Comparison of ENCODE assay signal across 31 cellular contexts in the genomic region with DNA sequence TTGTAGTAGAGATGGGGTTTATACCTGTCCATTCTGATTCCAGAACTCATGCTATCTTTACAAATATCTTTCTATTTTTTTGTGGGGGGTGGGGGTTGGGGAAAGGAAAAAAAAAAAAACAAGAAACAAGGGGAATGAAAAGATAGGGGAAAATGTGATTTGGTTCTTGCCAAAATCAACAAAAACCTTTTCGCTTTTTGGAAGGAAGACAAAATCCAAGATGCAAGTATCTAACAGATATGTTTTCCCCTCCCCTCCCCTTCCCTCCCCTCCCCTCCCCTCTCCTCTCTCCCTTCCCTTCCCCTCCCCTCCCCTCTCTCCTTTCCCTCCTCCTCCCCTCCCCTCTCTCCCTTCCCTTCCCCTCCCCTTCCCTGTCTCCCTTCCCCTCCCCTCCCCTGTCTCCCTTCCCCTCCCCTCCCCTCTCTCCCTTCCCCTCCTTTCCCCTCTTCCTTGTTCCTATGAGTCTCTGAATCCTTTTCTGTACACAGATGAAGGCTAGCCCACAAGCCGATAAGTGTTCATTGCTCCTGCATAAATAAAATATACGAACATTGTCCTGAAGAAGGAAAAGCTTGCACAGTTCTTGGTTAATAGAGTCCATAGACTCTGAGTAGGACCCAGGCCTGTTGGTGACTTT.
DNase-seq lines count a peak whose midpoint lies in the region; ATAC-seq, FAIRE-seq and TF ChIP-seq lines count a peak whose summit lies in the region.
"Had no signal": no experiment of that assay in that cellular context is flagged by ENCODE, and none has a peak within 500 bp of the region (broad histone marks: within the 10 kb centered on the region; RNA-seq: fewer than 3 reads in every experiment).

No MANE protein-coding gene starts in this region.

- H4K20me1 ChIP-seq in HepG2 (ENCODE audit: insufficient read depth, low read length) (no peaks in the 10 kb centered on the region), K562 (replicated peaks; ENCODE audit: control insufficient read depth, insufficient read depth, low read length) (no peaks in the 10 kb centered on the region)
- H4K20me1 ChIP-seq: BLaER1; BLaER1 treated with 17β-estradiol and CSF1 and Interleukin-3, amounts not matched to agents 10 nM and 100 nM had no signal

- H3K4me2 ChIP-seq in HepG2 (ENCODE audit: low read depth, low read length) = no peak overlapping the region
- H3K4me2 ChIP-seq in K562 (ENCODE audit: insufficient read depth, low read length) = no peak overlapping the region
- H3K4me2 ChIP-seq: A549; BLaER1; BLaER1 treated with 17β-estradiol and CSF1 and Interleukin-3, amounts not matched to agents 10 nM and 100 nM had no signal

- H3K36me3 ChIP-seq in HepG2 (replicated peaks in 1 of 2; ENCODE audit: control insufficient read depth in 1 of 2, insufficient read depth in 2 of 2, low read length in 2 of 2) (no peaks in the 10 kb centered on the region), right lobe of liver (no peaks in the 10 kb centered on the region), K562 (ENCODE audit: control insufficient read depth, insufficient read depth, low read length) (no peaks in the 10 kb centered on the region)
- H3K36me3 ChIP-seq: BE2C; BLaER1; BLaER1 treated with 17β-estradiol and CSF1 and Interleukin-3, amounts not matched to agents 10 nM and 100 nM had no signal

- H3K9me1 ChIP-seq in K562 (ENCODE audit: control insufficient read depth, insufficient read depth, low read length) = no peaks in the 10 kb centered on the region

- in situ Hi-C loops in HepG2 (cut with HindIII; ENCODE audit: extremely low pct_ligation_motif_present, low pct_unique_long_range_greater_than_20kb) = no loop called here
- in situ Hi-C loops in K562 (cut with MboI) = no loop called here

- no peak for TF ChIP-seq POLR2A in HepG2 (IDR thresholded peaks at IDR 0.05; ENCODE audit: insufficient read depth in 1 of 2, low read depth in 2 of 2, low read length in 2 of 2)
- TF ChIP-seq POLR2A in right lobe of liver (IDR thresholded peaks at IDR 0.05) = no peak
- no peak for TF ChIP-seq POLR2A in K562 (conservative IDR thresholded peaks at IDR 0.05)

- no peaks in the 10 kb centered on the region for H3K79me2 ChIP-seq in HepG2 (ENCODE audit: insufficient read depth, low read length)
- H3K79me2 ChIP-seq in K562 (ENCODE audit: control insufficient read depth, insufficient read depth, low read length) = no peaks in the 10 kb centered on the region

- H3K27me3 ChIP-seq in HepG2 (ENCODE audit: control insufficient read depth in 1 of 2, insufficient read depth in 2 of 2, low read length in 2 of 2) (no peaks in the 10 kb centered on the region), right lobe of liver (no peaks in the 10 kb centered on the region), K562 (ENCODE audit: control insufficient read depth in 2 of 2, insufficient read depth in 2 of 2, low read length in 2 of 2) (no peaks in the 10 kb centered on the region)
- H3K27me3 ChIP-seq: BE2C; BLaER1; BLaER1 treated with 17β-estradiol and CSF1 and Interleukin-3, amounts not matched to agents 10 nM and 100 nM had no signal

- H3K4me3 ChIP-seq in HepG2 (replicated peaks in 1 of 3; ENCODE audit: insufficient read depth in 1 of 3, low read depth in 2 of 3, low read length in 3 of 3) (no peak overlapping the region), right lobe of liver (no peak overlapping the region), K562 (no peak overlapping the region)
- H3K4me3 ChIP-seq: A549; BLaER1; BLaER1 treated with 17β-estradiol and CSF1 and Interleukin-3, amounts not matched to agents 10 nM and 100 nM had no signal

- no peak for ATAC-seq in HepG2
- no peak for ATAC-seq in right lobe of liver
- ATAC-seq in K562 = no peak
- ATAC-seq in Right ventricle myocardium superior (ENCODE audit: poor library complexity) = no peak
- ATAC-seq: A549; CD8-positive, alpha-beta T cell had no signal

- H2AFZ ChIP-seq in HepG2 (ENCODE audit: low read length) (no peak overlapping the region), K562 (ENCODE audit: low read depth, low read length) (0 out of 2 replicates have a peak overlapping the region, but pooled peaks have one; percentile 51)

- DNase-seq in HepG2 (ENCODE audit: low spot score) (no peak), right lobe of liver (no peak), K562 (ENCODE audit: extremely low read depth in 1 of 4, low spot score in 3 of 4) (no peak), Right ventricle myocardium superior (no peak)
- DNase-seq: 8988T; ACHN; AML-193; BE2C; C1 segment of cervical spinal cord; Caco-2; Calu3; CD4-positive, alpha-beta memory T cell; CD4-positive, alpha-beta T cell; CD4-positive, CD25-positive, alpha-beta regulatory T cell; CD8-positive, alpha-beta memory T cell; CD8-positive, alpha-beta T cell; COR-L47; DMS 273 treated with DMSO at 0.1 percent for 48 hours; DMS153; DMS53; DMS79; DMS79 treated with DMSO at 0.1 percent for 48 hours; DND-41; EL had no signal

- H3K27ac ChIP-seq in HepG2 (ENCODE audit: extremely low read length, insufficient read depth, low read length) (no peak overlapping the region), right lobe of liver (no peak overlapping the region), K562 (ENCODE audit: extremely low read depth, low read depth, low read length) (no peak overlapping the region)
- H3K27ac ChIP-seq: 22Rv1; A549; BLaER1; BLaER1 treated with 17β-estradiol and CSF1 and Interleukin-3, amounts not matched to agents 10 nM and 100 nM; C4-2B had no signal

- H3K9ac ChIP-seq in HepG2 (ENCODE audit: insufficient read depth, low read depth, low read length) = no peak overlapping the region
- H3K9ac ChIP-seq in K562 (ENCODE audit: insufficient read depth in 1 of 2, low read depth in 2 of 2, low read length in 2 of 2) = no peak overlapping the region
- H3K9ac ChIP-seq: BLaER1; BLaER1 treated with 17β-estradiol and CSF1 and Interleukin-3, amounts not matched to agents 10 nM and 100 nM had no signal

- H3K4me1 ChIP-seq in HepG2 (ENCODE audit: insufficient read depth, low read length) = no peaks in the 10 kb centered on the region
- H3K4me1 ChIP-seq in right lobe of liver = no peaks in the 10 kb centered on the region
- H3K4me1 ChIP-seq in K562 (replicated peaks in 1 of 2; ENCODE audit: control insufficient read depth in 2 of 2, insufficient read depth in 2 of 2, low read length in 2 of 2) = no peaks in the 10 kb centered on the region; a peak in 1 of 5 replicates
- H3K4me1 ChIP-seq: A549; BE2C; BLaER1; BLaER1 treated with 17β-estradiol and CSF1 and Interleukin-3, amounts not matched to agents 10 nM and 100 nM; Caco-2 had no signal

- FAIRE-seq in HepG2 (lab: Jason Lieb, UNC) (no peak), K562 (lab: Jason Lieb, UNC) (no peak)
- FAIRE-seq: A204.1, A549, D721Med had no signal

- CTCF ChIA-PET in HepG2 (lab: Yijun Ruan, JAX; ENCODE audit: low intra/inter-chr PET ratio, low total read pairs) (no interaction called here), K562 (lab: Yijun Ruan, JAX; ENCODE audit: low intra/inter-chr PET ratio) (no interaction called here)

- TF ChIP-seq RAD21 in HepG2 (CRISPR knock-in tag; IDR thresholded peaks at IDR 0.05) (no peak), K562 (CRISPR knock-in tag; conservative IDR thresholded peaks at IDR 0.05 in 1 of 2, IDR thresholded peaks at IDR 0.05 in 1 of 2) (no peak)

- no peaks in the 10 kb centered on the region for H3K9me3 ChIP-seq in HepG2 (ENCODE audit: low read length)
- H3K9me3 ChIP-seq in right lobe of liver = no peaks in the 10 kb centered on the region
- no peaks in the 10 kb centered on the region for H3K9me3 ChIP-seq in K562 (replicated peaks; ENCODE audit: control insufficient read depth, insufficient read depth, low read depth, low read length)
- H3K9me3 ChIP-seq: A549; BE2C; BLaER1; BLaER1 treated with 17β-estradiol and CSF1 and Interleukin-3, amounts not matched to agents 10 nM and 100 nM; Caco-2 had no signal

- BruUV-seq in HepG2 (replicated peaks; lab: Mats Ljungman, UMichigan) (no TSS peak), K562 (replicated peaks; lab: Mats Ljungman, UMichigan) (no TSS peak)

- 15% methylated on average over 3 of the region's 3 CpGs for WGBS in HepG2 (ENCODE audit: low lambda C conversion rate)
- WGBS in right lobe of liver (ENCODE audit: insufficient coverage, low coverage, low lambda C conversion rate, missing lambda C conversion rate) = 33% methylated on average over 3 of the region's 3 CpGs
- 40% methylated on average over 3 of the region's 3 CpGs for WGBS in K562 (ENCODE audit: insufficient coverage, low coverage, missing lambda C conversion rate)

- POLR2A ChIA-PET in HepG2 (lab: Yijun Ruan, JAX) = no interaction called here
- POLR2A ChIA-PET in K562 (lab: Yijun Ruan, JAX) = no interaction called here

- TF ChIP-seq CTCF in HepG2 (CRISPR knock-in tag; IDR thresholded peaks at IDR 0.05) (no peak), right lobe of liver (IDR thresholded peaks at IDR 0.05) (no peak), K562 (IDR thresholded peaks at IDR 0.05 in 2 of 3, conservative IDR thresholded peaks at IDR 0.05 in 1 of 3; ENCODE audit: insufficient read depth in 2 of 3, low read depth in 1 of 3, low read length in 3 of 3) (no peak)

- TF ChIP-seq EP300 in HepG2 (IDR thresholded peaks at IDR 0.05; ENCODE audit: low read depth in 2 of 2, low read length in 2 of 2) (no peak), HepG2 (CRISPR knock-in tag; IDR thresholded peaks at IDR 0.05; ENCODE audit: borderline replicate concordance) (no peak), K562 (IDR thresholded peaks at IDR 0.05; ENCODE audit: low read length) (no peak)

- intact Hi-C loops in HepG2 (cut with micrococcal nuclease; ENCODE audit: unreplicated experiment) = loop anchor here (10.0 kb wide), 1 partner anchor 435 kb away; no protein-coding TSS in a partner anchor
- intact Hi-C loops in right lobe of liver (cut with DNase I) = no loop called here
- intact Hi-C loops in K562 (cut with micrococcal nuclease) = loop anchor here (10.0 kb wide), 2 partner anchors 515 to 1085 kb away; no protein-coding TSS in a partner anchor
- intact Hi-C loops in Right ventricle myocardium superior (cut with DNase I) = no loop called here

TF ChIP-seq in HepG2, 621 proteins besides CTCF, POLR2A, EP300 and RAD21 (continues in another document):
- TF ChIP-seq MYC (CRISPR knock-in tag; IDR thresholded peaks at IDR 0.05; ENCODE audit: borderline replicate concordance) = no peak
- TF ChIP-seq BHLHE40 (IDR thresholded peaks at IDR 0.05; ENCODE audit: low read length) = no peak

TF ChIP-seq in K562, 482 proteins besides CTCF, POLR2A, EP300 and RAD21:
- TF ChIP-seq PCBP1 (IDR thresholded peaks at IDR 0.05; ENCODE audit: low read depth, low read length, poor library complexity, severe bottlenecking) (peak; percentile 88), HNRNPK (IDR thresholded peaks at IDR 0.05; ENCODE audit: low read depth, low read length, poor library complexity, severe bottlenecking) (peak; percentile 97), PCBP2 (IDR thresholded peaks at IDR 0.05; ENCODE audit: low read depth, low read length, poor library complexity, severe bottlenecking) (peak; percentile 93), MECOM (CRISPR knock-in tag; IDR thresholded peaks at IDR 0.05) (no peak), ZNF551 (CRISPR knock-in tag; IDR thresholded peaks at IDR 0.05) (no peak)

Comparison
In these comparisons a context has a peak if more than half of its experiments do, and no peak if none do; other contexts are left out.
1. intact Hi-C loops: an anchor here in HepG2 (10.0 kb wide) and K562 (10.0 kb wide); none called in right lobe of liver and Right ventricle myocardium superior.
2. Of the 241 proteins assayed by ChIP-seq in both HepG2 and K562: peak only in HepG2: none; only in K562: PCBP2; in both: HNRNPK and PCBP1; in neither: 238.